ENCODE assay signal across 1 cellular context in genomic region chr9:137240321-137240840, GRCh38.
TF ChIP-seq lines count a peak whose summit lies in the region.

No MANE protein-coding gene starts in this region.

TF ChIP-seq in K562, 482 proteins besides CTCF, POLR2A, EP300 and RAD21 (continued from another document and continues in another):
- TF ChIP-seq ARID4B (CRISPR knock-in tag; IDR thresholded peaks at IDR 0.05) (peak; percentile 78; the same call in 1 of the 2 replicates), TBL1XR1 (IDR thresholded peaks at IDR 0.05; ENCODE audit: low read length in 2 of 2) (no peak), ZBTB2 (IDR thresholded peaks at IDR 0.05) (peak; percentile 77), E4F1 (CRISPR knock-in tag; IDR thresholded peaks at IDR 0.05; ENCODE audit: borderline replicate concordance) (no peak), RAD51 (IDR thresholded peaks at IDR 0.05; ENCODE audit: borderline replicate concordance, low read depth) (peak; percentile 43), NONO (IDR thresholded peaks at IDR 0.05; ENCODE audit: low read depth in 2 of 2, low read length in 1 of 2) (peak in 1 of 2 experiments; percentile 69; a peak in 2 of 4 replicates), FOSL1 (tag; conservative IDR thresholded peaks at IDR 0.05) (no peak; the same call in 1 of the 2 replicates), MAFG (tag; conservative IDR thresholded peaks at IDR 0.05) (no peak), MGA (IDR thresholded peaks at IDR 0.05) (no peak), FOXA3 (CRISPR knock-in tag; conservative IDR thresholded peaks at IDR 0.05 in 1 of 2, IDR thresholded peaks at IDR 0.05 in 1 of 2) (no peak), SMAD2 (IDR thresholded peaks at IDR 0.05; ENCODE audit: low read depth, low read length) (no peak), POLR2H (tag; IDR thresholded peaks at IDR 0.05; ENCODE audit: low read depth) (no peak), MEF2D (tag; conservative IDR thresholded peaks at IDR 0.05; ENCODE audit: low read depth) (no peak), SPI1 (IDR thresholded peaks at IDR 0.05; ENCODE audit: borderline replicate concordance, low read depth, low read length) (no peak), STAG1 (CRISPR knock-in tag; IDR thresholded peaks at IDR 0.05; ENCODE audit: borderline replicate concordance) (no peak; the same call in 1 of the 2 replicates), ZNF134 (CRISPR knock-in tag; conservative IDR thresholded peaks at IDR 0.05) (no peak; the same call in 1 of the 2 replicates), TCF7L2 (IDR thresholded peaks at IDR 0.05; ENCODE audit: low read depth, low read length) (no peak), RBM17 (IDR thresholded peaks at IDR 0.05; ENCODE audit: borderline replicate concordance, low read depth, low read length) (no peak), MXD1 (CRISPR knock-in tag; IDR thresholded peaks at IDR 0.05; ENCODE audit: borderline replicate concordance, poor library complexity, severe bottlenecking) (peak; percentile 70), MAFK (IDR thresholded peaks at IDR 0.05; ENCODE audit: low read length) (no peak), SIN3A (IDR thresholded peaks at IDR 0.05; ENCODE audit: borderline replicate concordance in 2 of 2, control insufficient read depth in 1 of 2, low read depth in 2 of 2, low read length in 2 of 2) (peak; percentile 18 to 56; a peak in 2 of 4 replicates), FOXK1 (CRISPR knock-in tag; IDR thresholded peaks at IDR 0.05; ENCODE audit: borderline replicate concordance) (peak; percentile 69; the same call in 1 of the 2 replicates), PHF20 (IDR thresholded peaks at IDR 0.05; ENCODE audit: partially characterized antibody) (peak; percentile 58), NCOA1 (IDR thresholded peaks at IDR 0.05; ENCODE audit: low read depth) (no peak), ZNF263 (CRISPR knock-in tag; IDR thresholded peaks at IDR 0.05; ENCODE audit: borderline replicate concordance) (no peak; the same call in 1 of the 2 replicates), HNRNPLL (IDR thresholded peaks at IDR 0.05; ENCODE audit: low read depth, low read length, poor library complexity, severe bottlenecking) (no peak), PHB2 (IDR thresholded peaks at IDR 0.05; ENCODE audit: low read depth) (no peak), ZNF124 (CRISPR knock-in tag; IDR thresholded peaks at IDR 0.05) (0 out of 2 replicates have a peak, but pooled peaks have one; percentile 53), ZNF408 (CRISPR knock-in tag; IDR thresholded peaks at IDR 0.05; ENCODE audit: low read depth) (no peak), NFIX (CRISPR knock-in tag; IDR thresholded peaks at IDR 0.05; ENCODE audit: low read depth) (0 out of 2 replicates have a peak, but pooled peaks have one; percentile 23), CHD4 (IDR thresholded peaks at IDR 0.05; ENCODE audit: insufficient read depth, insufficient replicate concordance, low read depth, low read length, poor library complexity, severe bottlenecking) (no peak), ZNF584 (CRISPR knock-in tag; IDR thresholded peaks at IDR 0.05; ENCODE audit: low read depth) (no peak), TAF15 (IDR thresholded peaks at IDR 0.05; ENCODE audit: low read depth, low read length) (no peak), MYC (IDR thresholded peaks at IDR 0.05; ENCODE audit: low read depth, low read length) (peak; percentile 95), MYC (CRISPR knock-in tag; IDR thresholded peaks at IDR 0.05; ENCODE audit: borderline replicate concordance, low read depth) (peak; percentile 74; the same call in 1 of the 2 replicates), HEY1 (CRISPR knock-in tag; IDR thresholded peaks at IDR 0.05; ENCODE audit: borderline replicate concordance) (no peak), CEBPB (tag; IDR thresholded peaks at IDR 0.05) (no peak), C11orf30 (IDR thresholded peaks at IDR 0.05; ENCODE audit: low read depth) (no peak), RB1 (IDR thresholded peaks at IDR 0.05; ENCODE audit: low read depth) (peak; percentile 81; the same call in 1 of the 2 replicates), KDM4B (IDR thresholded peaks at IDR 0.05; ENCODE audit: borderline replicate concordance in 2 of 2, low read depth in 1 of 2) (peak in 1 of 2 experiments; percentile 59; a peak in 1 of 4 replicates), ELF2 (CRISPR knock-in tag; IDR thresholded peaks at IDR 0.05) (peak; percentile 41; the same call in 1 of the 2 replicates), SREBF2 (CRISPR knock-in tag; IDR thresholded peaks at IDR 0.05) (no peak), ZNF347 (CRISPR knock-in tag; IDR thresholded peaks at IDR 0.05; ENCODE audit: low read depth) (no peak), ZNF780A (CRISPR knock-in tag; IDR thresholded peaks at IDR 0.05) (no peak), HNRNPUL1 (IDR thresholded peaks at IDR 0.05; ENCODE audit: low read length) (no peak), CBX1 (IDR thresholded peaks at IDR 0.05; ENCODE audit: low read depth) (peak; percentile 93; the same call in 1 of the 2 replicates), PRPF4 (IDR thresholded peaks at IDR 0.05; ENCODE audit: insufficient read depth, low read depth, low read length, poor library complexity, severe bottlenecking) (no peak)
